ENCODE assay signal across 12 cellular contexts in the genomic region with DNA sequence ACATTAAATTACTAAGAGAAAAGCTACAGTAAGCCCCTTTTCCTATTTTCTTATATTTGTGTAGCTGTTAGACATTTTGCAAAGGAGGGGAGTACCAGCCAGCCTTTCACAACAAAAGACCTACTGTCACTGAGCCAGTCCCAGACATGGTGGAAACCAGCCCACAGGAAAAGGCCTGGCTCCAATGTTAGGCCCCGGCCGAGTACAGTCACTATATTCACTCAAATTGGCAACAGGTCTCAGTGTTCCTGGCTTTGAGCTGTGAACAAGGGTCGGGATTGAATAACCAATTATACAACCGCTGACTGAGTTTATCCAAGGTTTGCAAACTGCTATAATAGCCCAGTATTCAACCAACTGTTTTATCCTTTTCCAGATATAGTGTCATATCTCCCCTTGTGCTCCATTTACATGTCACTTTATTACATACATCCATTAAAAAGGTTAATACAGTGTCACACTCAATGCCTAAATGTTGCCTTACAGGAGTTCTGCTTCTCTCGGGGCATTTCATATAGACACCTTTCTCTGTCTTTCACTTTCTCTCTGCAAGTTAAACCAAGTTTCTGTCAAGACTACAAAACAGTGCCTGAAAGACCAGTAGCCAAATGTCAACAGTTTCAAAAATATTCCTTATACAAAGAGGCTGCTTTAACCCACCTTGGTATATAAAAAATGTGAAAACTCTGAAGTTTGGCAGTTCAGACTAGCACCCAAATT.
A peak's percentile ranks its signal among the peaks of the same experiment; 100 is the strongest.
DNase-seq lines count a peak whose midpoint lies in the region; ATAC-seq and TF ChIP-seq lines count a peak whose summit lies in the region.
"Had no signal": no experiment of that assay in that cellular context is flagged by ENCODE, and none has a peak within 500 bp of the region (broad histone marks: within the 10 kb centered on the region; RNA-seq: fewer than 3 reads in every experiment).

No MANE protein-coding gene starts in this region.

- peaks cover 2% of the 10 kb centered on the region for H3K9me3 Mint-ChIP-seq in activated CD8-positive, alpha-beta T cell treated with anti-CD3 and anti-CD28 coated beads, Interleukin-2, amount 10 ng/mL, durations not matched to agents 7 days and 5 days (ENCODE audit: insufficient read depth)
- H3K9me3 Mint-ChIP-seq: activated naive CD4-positive, alpha-beta T cell treated with anti-CD3 and anti-CD28 coated beads, Interleukin-2, amount 50 U/mL, for 24 hours had no signal

- DNase-seq in M059J (ENCODE audit: low read depth) (peak; percentile 2), cardiac fibroblast (ENCODE audit: low read depth in 2 of 2) (peak; percentile 3 to 26), islet precursor cell (peak; percentile 93), gastrocnemius medialis (peak; percentile 5 to 27), brain microvascular endothelial cell (no peak)
- no peak for DNase-seq in activated CD8-positive, alpha-beta T cell treated with anti-CD3 and anti-CD28 coated beads, Interleukin-2, amount 10 ng/mL, durations not matched to agents 7 days and 5 days
- no peak for DNase-seq in activated T-cell treated with anti-CD3 and anti-CD28 coated beads, Interleukin-2, amount 50 U/mL, for 48 hours
- no peak for DNase-seq in stimulated activated CD4-positive, alpha-beta T cell treated with anti-CD3 and anti-CD28 coated beads, Interleukin-2, amount 100 ng/mL, for 48 hours
- DNase-seq: effector memory CD4-positive, alpha-beta T cell; GF-D8; small intestine had no signal

- no peak for TF ChIP-seq POLR2A in gastrocnemius medialis (IDR thresholded peaks at IDR 0.05)

- intact Hi-C loops in gastrocnemius medialis (cut with DNase I; ENCODE audit: low total_unique reads) = no loop called here

- in situ Hi-C loops in gastrocnemius medialis (cut with MboI; ENCODE audit: low sequenced_read_pairs in 4 of 4) = no loop called here
- in situ Hi-C loops in brain microvascular endothelial cell (cut with HindIII; ENCODE audit: low pct_ligation_motif_present, low sequenced_read_pairs) = no loop called here

- no peaks in the 10 kb centered on the region for H3K4me1 Mint-ChIP-seq in activated CD8-positive, alpha-beta T cell treated with anti-CD3 and anti-CD28 coated beads, Interleukin-2, amount 10 ng/mL, durations not matched to agents 7 days and 5 days (ENCODE audit: low read depth)
- H3K4me1 Mint-ChIP-seq: activated naive CD4-positive, alpha-beta T cell treated with anti-CD3 and anti-CD28 coated beads, Interleukin-2, amount 50 U/mL, for 24 hours had no signal

- CTCF ChIA-PET in activated CD8-positive, alpha-beta T cell treated with anti-CD3 and anti-CD28 coated beads, Interleukin-2, amount 10 ng/mL, durations not matched to agents 7 days and 5 days (lab: Charles Lee) = no interaction called here

- H3K27ac ChIP-seq in gastrocnemius medialis (no peak overlapping the region), brain microvascular endothelial cell (no peak overlapping the region)

- no peak overlapping the region for H3K4me3 Mint-ChIP-seq in activated CD8-positive, alpha-beta T cell treated with anti-CD3 and anti-CD28 coated beads, Interleukin-2, amount 10 ng/mL, durations not matched to agents 7 days and 5 days
- H3K4me3 Mint-ChIP-seq: activated naive CD4-positive, alpha-beta T cell treated with anti-CD3 and anti-CD28 coated beads, Interleukin-2, amount 50 U/mL, for 24 hours had no signal

- H3K4me1 ChIP-seq in gastrocnemius medialis = no peaks in the 10 kb centered on the region

- no peak for ATAC-seq in gastrocnemius medialis
- no peak for ATAC-seq in activated CD8-positive, alpha-beta T cell treated with anti-CD3 and anti-CD28 coated beads, Interleukin-2, amount 10 ng/mL, durations not matched to agents 7 days and 5 days

- no peaks in the 10 kb centered on the region for H3K36me3 Mint-ChIP-seq in activated CD8-positive, alpha-beta T cell treated with anti-CD3 and anti-CD28 coated beads, Interleukin-2, amount 10 ng/mL, durations not matched to agents 7 days and 5 days (ENCODE audit: low read depth)
- H3K36me3 Mint-ChIP-seq: activated naive CD4-positive, alpha-beta T cell treated with anti-CD3 and anti-CD28 coated beads, Interleukin-2, amount 50 U/mL, for 24 hours had no signal

- H3K27me3 Mint-ChIP-seq in activated CD8-positive, alpha-beta T cell treated with anti-CD3 and anti-CD28 coated beads, Interleukin-2, amount 10 ng/mL, durations not matched to agents 7 days and 5 days (ENCODE audit: low read depth) = no peaks in the 10 kb centered on the region
- H3K27me3 Mint-ChIP-seq: activated naive CD4-positive, alpha-beta T cell treated with anti-CD3 and anti-CD28 coated beads, Interleukin-2, amount 50 U/mL, for 24 hours had no signal

- H3K36me3 ChIP-seq in gastrocnemius medialis (no peaks in the 10 kb centered on the region), brain microvascular endothelial cell (replicated peaks) (no peaks in the 10 kb centered on the region)

- H3K27me3 ChIP-seq in gastrocnemius medialis = no peaks in the 10 kb centered on the region
- no peaks in the 10 kb centered on the region for H3K27me3 ChIP-seq in brain microvascular endothelial cell (replicated peaks)

- POLR2A ChIA-PET in activated CD8-positive, alpha-beta T cell treated with anti-CD3 and anti-CD28 coated beads, Interleukin-2, amount 10 ng/mL, durations not matched to agents 7 days and 5 days (lab: Charles Lee) = no interaction called here

- no peak overlapping the region for H3K27ac Mint-ChIP-seq in activated CD8-positive, alpha-beta T cell treated with anti-CD3 and anti-CD28 coated beads, Interleukin-2, amount 10 ng/mL, durations not matched to agents 7 days and 5 days
- H3K27ac Mint-ChIP-seq: activated naive CD4-positive, alpha-beta T cell treated with anti-CD3 and anti-CD28 coated beads, Interleukin-2, amount 50 U/mL, for 24 hours had no signal

- H3K9me3 ChIP-seq in gastrocnemius medialis = no peaks in the 10 kb centered on the region

- H3K4me3 ChIP-seq in cardiac fibroblast (replicated peaks in 1 of 2; ENCODE audit: low read depth in 2 of 2, low read length in 2 of 2) (no peak overlapping the region), gastrocnemius medialis (no peak overlapping the region), brain microvascular endothelial cell (ENCODE audit: low read depth, low read length) (no peak overlapping the region)

- TF ChIP-seq CTCF in cardiac fibroblast (IDR thresholded peaks at IDR 0.05; ENCODE audit: low read depth, low read length) (no peak), gastrocnemius medialis (IDR thresholded peaks at IDR 0.05 in 4 of 5, conservative IDR thresholded peaks at IDR 0.05 in 1 of 5) (no peak), brain microvascular endothelial cell (IDR thresholded peaks at IDR 0.05; ENCODE audit: low read depth, low read length, missing control alignments) (no peak)

Comparison
In these comparisons a context has a peak if more than half of its experiments do, and no peak if none do; other contexts are left out.
1. DNase-seq: peak in M059J (single experiment), cardiac fibroblast (2 of 2), islet precursor cell (single experiment) and gastrocnemius medialis (2 of 2); none in activated CD8-positive, alpha-beta T cell treated with anti-CD3 and anti-CD28 coated beads, Interleukin-2, amount 10 ng/mL, durations not matched to agents 7 days and 5 days (single experiment), activated T-cell treated with anti-CD3 and anti-CD28 coated beads, Interleukin-2, amount 50 U/mL, for 48 hours (0 of 2), stimulated activated CD4-positive, alpha-beta T cell treated with anti-CD3 and anti-CD28 coated beads, Interleukin-2, amount 100 ng/mL, for 48 hours (0 of 2) and brain microvascular endothelial cell (single experiment).